22 cellular contexts compared by ENCODE assay signal in the genomic region with DNA sequence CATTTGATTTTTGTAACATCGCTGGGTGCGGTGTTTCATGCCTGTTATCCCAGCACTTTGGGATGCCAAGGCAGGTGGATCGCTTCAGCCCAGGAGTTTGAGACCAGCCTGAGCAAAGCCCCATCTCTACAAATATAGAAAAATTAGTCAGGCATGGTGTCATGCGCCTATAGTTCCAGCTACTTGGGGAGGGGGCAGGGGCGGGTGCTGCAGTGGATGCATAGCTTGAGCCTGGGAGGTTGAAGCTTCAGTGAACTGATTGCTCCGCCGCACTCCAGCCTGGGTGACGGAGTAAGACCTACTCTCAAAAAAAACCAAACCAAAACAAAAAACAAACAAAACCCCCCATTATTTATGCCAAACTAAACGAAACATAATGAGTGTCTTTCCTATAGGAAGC.
"Had no signal": no experiment of that assay in that cellular context is flagged by ENCODE, and none has a peak within 500 bp of the region (broad histone marks: within the 10 kb centered on the region; RNA-seq: fewer than 3 reads in every experiment).

No MANE protein-coding gene starts in this region.

- H2AFZ ChIP-seq: hepatocyte had no signal

- H3K36me3 ChIP-seq: tibial nerve had no signal

- H3K27me3 ChIP-seq: body of pancreas, foreskin keratinocyte, hepatocyte, tibial nerve had no signal

- H3K4me1 ChIP-seq: body of pancreas, foreskin keratinocyte had no signal

- ATAC-seq: activated CD4-positive, alpha-beta T cell treated with anti-CD3 and anti-CD28 coated beads for 36 hours; activated T-helper 17 cell treated with anti-CD3 and anti-CD28 coated beads, Interleukin-2, amount 50 U/mL, for 72 hours; body of pancreas; effector memory CD8-positive, alpha-beta T cell; foreskin keratinocyte; naive thymus-derived CD8-positive, alpha-beta T cell; right cardiac atrium; stimulated activated naive CD8-positive, alpha-beta T cell treated with anti-CD3 and anti-CD28 coated beads, Interleukin-15, Interleukin-2, amounts not matched to agents 100 U/mL and 50 U/mL, for 24 hours had no signal

- H3K4me2 ChIP-seq: hepatocyte had no signal

- H3K27me3 Mint-ChIP-seq: activated CD4-positive, alpha-beta T cell treated with anti-CD3 and anti-CD28 coated beads for 36 hours; activated naive CD8-positive, alpha-beta T cell treated with anti-CD3 and anti-CD28 coated beads, Interleukin-2, amount 10 ng/mL, durations not matched to agents 7 days and 5 days; activated T-helper 17 cell treated with anti-CD3 and anti-CD28 coated beads, Interleukin-2, amount 50 U/mL, for 72 hours; progenitor cell of endocrine pancreas had no signal

- DNase-seq: activated CD4-positive, alpha-beta T cell treated with anti-CD3 and anti-CD28 coated beads for 36 hours; activated CD4-positive, alpha-beta T cell treated with anti-CD3 and anti-CD28 coated beads, Interleukin-2, amount 50 U/mL, for 48 hours; activated naive CD4-positive, alpha-beta T cell; activated naive CD8-positive, alpha-beta T cell treated with anti-CD3 and anti-CD28 coated beads, Interleukin-2, amount 10 ng/mL, durations not matched to agents 7 days and 5 days; amygdala; body of pancreas; caudate nucleus; effector memory CD8-positive, alpha-beta T cell; foreskin keratinocyte; naive thymus-derived CD8-positive, alpha-beta T cell; occipital lobe; right cardiac atrium; stimulated activated naive CD8-positive, alpha-beta T cell treated with anti-CD3 and anti-CD28 coated beads, Interleukin-15, Interleukin-2, amounts not matched to agents 100 U/mL and 50 U/mL, for 24 hours; substantia nigra had no signal

- FAIRE-seq: TTC549, urothelium cell line had no signal

- H3K36me3 Mint-ChIP-seq: activated naive CD8-positive, alpha-beta T cell treated with anti-CD3 and anti-CD28 coated beads, Interleukin-2, amount 10 ng/mL, durations not matched to agents 7 days and 5 days; naive thymus-derived CD8-positive, alpha-beta T cell had no signal

- H3K4me3 Mint-ChIP-seq: activated CD4-positive, alpha-beta T cell treated with anti-CD3 and anti-CD28 coated beads for 36 hours; activated naive CD8-positive, alpha-beta T cell treated with anti-CD3 and anti-CD28 coated beads, Interleukin-2, amount 10 ng/mL, durations not matched to agents 7 days and 5 days; activated T-helper 17 cell treated with anti-CD3 and anti-CD28 coated beads, Interleukin-2, amount 50 U/mL, for 72 hours; effector memory CD8-positive, alpha-beta T cell; naive thymus-derived CD8-positive, alpha-beta T cell; T-helper 2 cell treated with Interferon-gamma antibody and Interleukin-4, amounts not matched to agents 5 μg/mL and 100 μg/mL, for 36 hours; WTC11 had no signal

- H3K4me3 ChIP-seq: body of pancreas, hepatocyte, tibial nerve had no signal

- H3K4me1 Mint-ChIP-seq: activated CD4-positive, alpha-beta T cell treated with anti-CD3 and anti-CD28 coated beads for 36 hours; activated naive CD8-positive, alpha-beta T cell treated with anti-CD3 and anti-CD28 coated beads, Interleukin-2, amount 10 ng/mL, durations not matched to agents 7 days and 5 days; activated T-helper 17 cell treated with anti-CD3 and anti-CD28 coated beads, Interleukin-2, amount 50 U/mL, for 72 hours; naive thymus-derived CD8-positive, alpha-beta T cell had no signal

- H3K79me2 ChIP-seq: hepatocyte had no signal

- H3K9me3 ChIP-seq: body of pancreas, tibial nerve had no signal

- H3K27ac Mint-ChIP-seq: activated CD4-positive, alpha-beta T cell treated with anti-CD3 and anti-CD28 coated beads for 36 hours; activated naive CD8-positive, alpha-beta T cell treated with anti-CD3 and anti-CD28 coated beads, Interleukin-2, amount 10 ng/mL, durations not matched to agents 7 days and 5 days; activated T-helper 17 cell treated with anti-CD3 and anti-CD28 coated beads, Interleukin-2, amount 50 U/mL, for 72 hours; effector memory CD8-positive, alpha-beta T cell; naive thymus-derived CD8-positive, alpha-beta T cell; progenitor cell of endocrine pancreas; T-helper 2 cell treated with Interferon-gamma antibody and Interleukin-4, amounts not matched to agents 5 μg/mL and 100 μg/mL, for 36 hours; WTC11 had no signal

- H3K27ac ChIP-seq: body of pancreas, foreskin keratinocyte, hepatocyte, tibial nerve had no signal

- H3K9me3 Mint-ChIP-seq: activated T-helper 17 cell treated with anti-CD3 and anti-CD28 coated beads, Interleukin-2, amount 50 U/mL, for 72 hours; effector memory CD8-positive, alpha-beta T cell had no signal
